Comparison of ENCODE assay signal across 1 cellular context in the genomic region with DNA sequence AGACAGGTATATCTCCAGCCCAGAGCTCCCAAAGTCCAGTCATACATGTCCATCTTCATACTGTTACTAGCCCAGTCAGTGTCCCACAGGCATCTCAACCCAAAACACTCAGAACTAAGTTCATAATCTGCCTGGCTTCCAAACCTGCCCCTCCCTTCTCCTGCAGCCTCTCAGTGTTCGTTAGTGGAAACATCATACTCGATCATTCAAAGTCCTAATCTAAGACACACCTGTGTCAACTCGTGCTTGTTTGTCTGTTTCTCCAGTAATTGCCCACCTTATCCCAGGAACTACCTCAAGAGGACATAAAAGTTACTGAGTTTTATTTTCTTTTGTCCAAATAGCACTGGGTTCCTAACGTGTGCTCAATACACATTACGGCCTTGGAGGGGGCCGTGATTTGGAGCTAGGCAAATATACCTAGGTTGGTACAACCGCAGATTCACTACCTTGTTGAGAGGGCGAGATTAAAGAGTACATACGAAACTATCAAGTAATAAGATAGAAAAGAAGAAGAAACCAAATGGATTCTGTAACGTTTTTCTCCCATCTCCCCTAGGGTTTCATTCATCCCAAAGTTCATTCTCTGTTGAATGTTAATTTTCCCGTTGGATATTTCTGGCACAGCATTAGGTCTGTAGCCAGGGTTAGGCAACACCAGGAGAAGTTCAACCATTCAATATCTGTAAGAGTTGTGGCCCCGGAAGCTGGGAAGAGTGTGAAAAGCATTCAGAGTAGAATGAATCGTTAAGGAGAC.
TF ChIP-seq lines count a peak whose summit lies in the region.

No MANE protein-coding gene starts in this region.

TF ChIP-seq in HepG2, 621 proteins besides CTCF, POLR2A, EP300 and RAD21 (continued from another document and continues in another):
- TF ChIP-seq, protein P1, sequence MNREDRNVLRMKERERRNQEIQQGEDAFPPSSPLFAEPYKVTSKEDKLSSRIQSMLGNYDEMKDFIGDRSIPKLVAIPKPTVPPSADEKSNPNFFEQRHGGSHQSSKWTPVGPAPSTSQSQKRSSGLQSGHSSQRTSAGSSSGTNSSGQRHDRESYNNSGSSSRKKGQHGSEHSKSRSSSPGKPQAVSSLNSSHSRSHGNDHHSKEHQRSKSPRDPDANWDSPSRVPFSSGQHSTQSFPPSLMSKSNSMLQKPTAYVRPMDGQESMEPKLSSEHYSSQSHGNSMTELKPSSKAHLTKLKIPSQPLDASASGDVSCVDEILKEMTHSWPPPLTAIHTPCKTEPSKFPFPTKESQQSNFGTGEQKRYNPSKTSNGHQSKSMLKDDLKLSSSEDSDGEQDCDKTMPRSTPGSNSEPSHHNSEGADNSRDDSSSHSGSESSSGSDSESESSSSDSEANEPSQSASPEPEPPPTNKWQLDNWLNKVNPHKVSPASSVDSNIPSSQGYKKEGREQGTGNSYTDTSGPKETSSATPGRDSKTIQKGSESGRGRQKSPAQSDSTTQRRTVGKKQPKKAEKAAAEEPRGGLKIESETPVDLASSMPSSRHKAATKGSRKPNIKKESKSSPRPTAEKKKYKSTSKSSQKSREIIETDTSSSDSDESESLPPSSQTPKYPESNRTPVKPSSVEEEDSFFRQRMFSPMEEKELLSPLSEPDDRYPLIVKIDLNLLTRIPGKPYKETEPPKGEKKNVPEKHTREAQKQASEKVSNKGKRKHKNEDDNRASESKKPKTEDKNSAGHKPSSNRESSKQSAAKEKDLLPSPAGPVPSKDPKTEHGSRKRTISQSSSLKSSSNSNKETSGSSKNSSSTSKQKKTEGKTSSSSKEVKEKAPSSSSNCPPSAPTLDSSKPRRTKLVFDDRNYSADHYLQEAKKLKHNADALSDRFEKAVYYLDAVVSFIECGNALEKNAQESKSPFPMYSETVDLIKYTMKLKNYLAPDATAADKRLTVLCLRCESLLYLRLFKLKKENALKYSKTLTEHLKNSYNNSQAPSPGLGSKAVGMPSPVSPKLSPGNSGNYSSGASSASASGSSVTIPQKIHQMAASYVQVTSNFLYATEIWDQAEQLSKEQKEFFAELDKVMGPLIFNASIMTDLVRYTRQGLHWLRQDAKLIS (CRISPR knock-in tag; IDR thresholded peaks at IDR 0.05): no peak
- TF ChIP-seq ELF3 (CRISPR knock-in tag; IDR thresholded peaks at IDR 0.05) (peak; percentile 13; the same call in 1 of the 2 replicates), KLF15 (CRISPR knock-in tag; IDR thresholded peaks at IDR 0.05; ENCODE audit: borderline replicate concordance) (no peak), RBM39 (IDR thresholded peaks at IDR 0.05; ENCODE audit: low read depth, low read length, poor library complexity, severe bottlenecking) (no peak), RXRB (CRISPR knock-in tag; IDR thresholded peaks at IDR 0.05; ENCODE audit: borderline replicate concordance) (0 out of 2 replicates have a peak, but pooled peaks have one; percentile 26), TAF15 (IDR thresholded peaks at IDR 0.05; ENCODE audit: low read depth, low read length, poor library complexity, severe bottlenecking) (no peak), GTF2F1 (IDR thresholded peaks at IDR 0.05; ENCODE audit: low read length) (no peak), MED1 (CRISPR knock-in tag; IDR thresholded peaks at IDR 0.05) (0 out of 2 replicates have a peak, but pooled peaks have one; percentile 26), MEIS1 (CRISPR knock-in tag; IDR thresholded peaks at IDR 0.05; ENCODE audit: borderline replicate concordance) (no peak), ETV5 (CRISPR knock-in tag; IDR thresholded peaks at IDR 0.05; ENCODE audit: borderline replicate concordance) (0 out of 2 replicates have a peak, but pooled peaks have one; percentile 2), ASH2L (IDR thresholded peaks at IDR 0.05; ENCODE audit: insufficient read length, low read depth, low read length) (peak; percentile 49), SALL2 (CRISPR knock-in tag; IDR thresholded peaks at IDR 0.05) (no peak), KAT8 (CRISPR knock-in tag; IDR thresholded peaks at IDR 0.05) (peak; percentile 48), ZFAT (CRISPR knock-in tag; conservative IDR thresholded peaks at IDR 0.05) (peak; percentile 99), DNMT1 (CRISPR knock-in tag; IDR thresholded peaks at IDR 0.05) (no peak), IRX3 (CRISPR knock-in tag; IDR thresholded peaks at IDR 0.05; ENCODE audit: borderline replicate concordance, low read depth) (no peak), FOXK1 (CRISPR knock-in tag; IDR thresholded peaks at IDR 0.05; ENCODE audit: borderline replicate concordance, low read depth) (0 out of 2 replicates have a peak, but pooled peaks have one; percentile 20), MYNN (CRISPR knock-in tag; IDR thresholded peaks at IDR 0.05; ENCODE audit: low read depth) (no peak), CREM (IDR thresholded peaks at IDR 0.05) (no peak), CREM (CRISPR knock-in tag; IDR thresholded peaks at IDR 0.05) (no peak), YEATS2 (CRISPR knock-in tag; IDR thresholded peaks at IDR 0.05; ENCODE audit: borderline replicate concordance) (no peak), ZBTB42 (CRISPR knock-in tag; IDR thresholded peaks at IDR 0.05) (no peak), ZNF160 (CRISPR knock-in tag; IDR thresholded peaks at IDR 0.05) (no peak), ZIK1 (CRISPR knock-in tag; IDR thresholded peaks at IDR 0.05; ENCODE audit: borderline replicate concordance, low read depth) (no peak), ZNF850 (CRISPR knock-in tag; conservative IDR thresholded peaks at IDR 0.05) (no peak), GFI1 (CRISPR knock-in tag; IDR thresholded peaks at IDR 0.05; ENCODE audit: borderline replicate concordance) (peak; percentile 58), FOXO1 (CRISPR knock-in tag; IDR thresholded peaks at IDR 0.05) (no peak), DMAP1 (CRISPR knock-in tag; IDR thresholded peaks at IDR 0.05) (no peak), NFIB (CRISPR knock-in tag; IDR thresholded peaks at IDR 0.05; ENCODE audit: borderline replicate concordance) (no peak), ZKSCAN8 (CRISPR knock-in tag; IDR thresholded peaks at IDR 0.05; ENCODE audit: borderline replicate concordance) (0 out of 2 replicates have a peak, but pooled peaks have one; percentile 49), ZNF317 (CRISPR knock-in tag; IDR thresholded peaks at IDR 0.05) (0 out of 2 replicates have a peak, but pooled peaks have one; percentile 60), ADNP (CRISPR knock-in tag; IDR thresholded peaks at IDR 0.05) (no peak), ZNF777 (CRISPR knock-in tag; IDR thresholded peaks at IDR 0.05) (no peak)
- TF ChIP-seq, protein P2, sequence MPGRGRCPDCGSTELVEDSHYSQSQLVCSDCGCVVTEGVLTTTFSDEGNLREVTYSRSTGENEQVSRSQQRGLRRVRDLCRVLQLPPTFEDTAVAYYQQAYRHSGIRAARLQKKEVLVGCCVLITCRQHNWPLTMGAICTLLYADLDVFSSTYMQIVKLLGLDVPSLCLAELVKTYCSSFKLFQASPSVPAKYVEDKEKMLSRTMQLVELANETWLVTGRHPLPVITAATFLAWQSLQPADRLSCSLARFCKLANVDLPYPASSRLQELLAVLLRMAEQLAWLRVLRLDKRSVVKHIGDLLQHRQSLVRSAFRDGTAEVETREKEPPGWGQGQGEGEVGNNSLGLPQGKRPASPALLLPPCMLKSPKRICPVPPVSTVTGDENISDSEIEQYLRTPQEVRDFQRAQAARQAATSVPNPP (CRISPR knock-in tag; IDR thresholded peaks at IDR 0.05): no peak
- TF ChIP-seq, protein P3, sequence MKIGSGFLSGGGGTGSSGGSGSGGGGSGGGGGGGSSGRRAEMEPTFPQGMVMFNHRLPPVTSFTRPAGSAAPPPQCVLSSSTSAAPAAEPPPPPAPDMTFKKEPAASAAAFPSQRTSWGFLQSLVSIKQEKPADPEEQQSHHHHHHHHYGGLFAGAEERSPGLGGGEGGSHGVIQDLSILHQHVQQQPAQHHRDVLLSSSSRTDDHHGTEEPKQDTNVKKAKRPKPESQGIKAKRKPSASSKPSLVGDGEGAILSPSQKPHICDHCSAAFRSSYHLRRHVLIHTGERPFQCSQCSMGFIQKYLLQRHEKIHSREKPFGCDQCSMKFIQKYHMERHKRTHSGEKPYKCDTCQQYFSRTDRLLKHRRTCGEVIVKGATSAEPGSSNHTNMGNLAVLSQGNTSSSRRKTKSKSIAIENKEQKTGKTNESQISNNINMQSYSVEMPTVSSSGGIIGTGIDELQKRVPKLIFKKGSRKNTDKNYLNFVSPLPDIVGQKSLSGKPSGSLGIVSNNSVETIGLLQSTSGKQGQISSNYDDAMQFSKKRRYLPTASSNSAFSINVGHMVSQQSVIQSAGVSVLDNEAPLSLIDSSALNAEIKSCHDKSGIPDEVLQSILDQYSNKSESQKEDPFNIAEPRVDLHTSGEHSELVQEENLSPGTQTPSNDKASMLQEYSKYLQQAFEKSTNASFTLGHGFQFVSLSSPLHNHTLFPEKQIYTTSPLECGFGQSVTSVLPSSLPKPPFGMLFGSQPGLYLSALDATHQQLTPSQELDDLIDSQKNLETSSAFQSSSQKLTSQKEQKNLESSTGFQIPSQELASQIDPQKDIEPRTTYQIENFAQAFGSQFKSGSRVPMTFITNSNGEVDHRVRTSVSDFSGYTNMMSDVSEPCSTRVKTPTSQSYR (CRISPR knock-in tag; IDR thresholded peaks at IDR 0.05; ENCODE audit: borderline replicate concordance): no peak
- TF ChIP-seq, protein P4, sequence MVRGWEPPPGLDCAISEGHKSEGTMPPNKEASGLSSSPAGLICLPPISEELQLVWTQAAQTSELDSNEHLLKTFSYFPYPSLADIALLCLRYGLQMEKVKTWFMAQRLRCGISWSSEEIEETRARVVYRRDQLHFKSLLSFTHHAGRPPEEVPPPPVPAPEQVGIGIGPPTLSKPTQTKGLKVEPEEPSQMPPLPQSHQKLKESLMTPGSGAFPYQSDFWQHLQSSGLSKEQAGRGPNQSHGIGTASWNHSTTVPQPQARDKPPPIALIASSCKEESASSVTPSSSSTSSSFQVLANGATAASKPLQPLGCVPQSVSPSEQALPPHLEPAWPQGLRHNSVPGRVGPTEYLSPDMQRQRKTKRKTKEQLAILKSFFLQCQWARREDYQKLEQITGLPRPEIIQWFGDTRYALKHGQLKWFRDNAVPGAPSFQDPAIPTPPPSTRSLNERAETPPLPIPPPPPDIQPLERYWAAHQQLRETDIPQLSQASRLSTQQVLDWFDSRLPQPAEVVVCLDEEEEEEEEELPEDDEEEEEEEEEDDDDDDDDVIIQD (CRISPR knock-in tag; IDR thresholded peaks at IDR 0.05; ENCODE audit: low read depth): no peak
- TF ChIP-seq, protein P5, sequence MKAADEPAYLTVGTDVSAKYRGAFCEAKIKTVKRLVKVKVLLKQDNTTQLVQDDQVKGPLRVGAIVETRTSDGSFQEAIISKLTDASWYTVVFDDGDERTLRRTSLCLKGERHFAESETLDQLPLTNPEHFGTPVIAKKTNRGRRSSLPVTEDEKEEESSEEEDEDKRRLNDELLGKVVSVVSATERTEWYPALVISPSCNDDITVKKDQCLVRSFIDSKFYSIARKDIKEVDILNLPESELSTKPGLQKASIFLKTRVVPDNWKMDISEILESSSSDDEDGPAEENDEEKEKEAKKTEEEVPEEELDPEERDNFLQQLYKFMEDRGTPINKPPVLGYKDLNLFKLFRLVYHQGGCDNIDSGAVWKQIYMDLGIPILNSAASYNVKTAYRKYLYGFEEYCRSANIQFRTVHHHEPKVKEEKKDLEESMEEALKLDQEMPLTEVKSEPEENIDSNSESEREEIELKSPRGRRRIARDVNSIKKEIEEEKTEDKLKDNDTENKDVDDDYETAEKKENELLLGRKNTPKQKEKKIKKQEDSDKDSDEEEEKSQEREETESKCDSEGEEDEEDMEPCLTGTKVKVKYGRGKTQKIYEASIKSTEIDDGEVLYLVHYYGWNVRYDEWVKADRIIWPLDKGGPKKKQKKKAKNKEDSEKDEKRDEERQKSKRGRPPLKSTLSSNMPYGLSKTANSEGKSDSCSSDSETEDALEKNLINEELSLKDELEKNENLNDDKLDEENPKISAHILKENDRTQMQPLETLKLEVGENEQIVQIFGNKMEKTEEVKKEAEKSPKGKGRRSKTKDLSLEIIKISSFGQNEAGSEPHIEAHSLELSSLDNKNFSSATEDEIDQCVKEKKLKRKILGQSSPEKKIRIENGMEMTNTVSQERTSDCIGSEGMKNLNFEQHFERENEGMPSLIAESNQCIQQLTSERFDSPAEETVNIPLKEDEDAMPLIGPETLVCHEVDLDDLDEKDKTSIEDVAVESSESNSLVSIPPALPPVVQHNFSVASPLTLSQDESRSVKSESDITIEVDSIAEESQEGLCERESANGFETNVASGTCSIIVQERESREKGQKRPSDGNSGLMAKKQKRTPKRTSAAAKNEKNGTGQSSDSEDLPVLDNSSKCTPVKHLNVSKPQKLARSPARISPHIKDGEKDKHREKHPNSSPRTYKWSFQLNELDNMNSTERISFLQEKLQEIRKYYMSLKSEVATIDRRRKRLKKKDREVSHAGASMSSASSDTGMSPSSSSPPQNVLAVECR (CRISPR knock-in tag; IDR thresholded peaks at IDR 0.05; ENCODE audit: borderline replicate concordance): 0 out of 2 replicates have a peak, but pooled peaks have one; percentile 27
- TF ChIP-seq, protein P6, sequence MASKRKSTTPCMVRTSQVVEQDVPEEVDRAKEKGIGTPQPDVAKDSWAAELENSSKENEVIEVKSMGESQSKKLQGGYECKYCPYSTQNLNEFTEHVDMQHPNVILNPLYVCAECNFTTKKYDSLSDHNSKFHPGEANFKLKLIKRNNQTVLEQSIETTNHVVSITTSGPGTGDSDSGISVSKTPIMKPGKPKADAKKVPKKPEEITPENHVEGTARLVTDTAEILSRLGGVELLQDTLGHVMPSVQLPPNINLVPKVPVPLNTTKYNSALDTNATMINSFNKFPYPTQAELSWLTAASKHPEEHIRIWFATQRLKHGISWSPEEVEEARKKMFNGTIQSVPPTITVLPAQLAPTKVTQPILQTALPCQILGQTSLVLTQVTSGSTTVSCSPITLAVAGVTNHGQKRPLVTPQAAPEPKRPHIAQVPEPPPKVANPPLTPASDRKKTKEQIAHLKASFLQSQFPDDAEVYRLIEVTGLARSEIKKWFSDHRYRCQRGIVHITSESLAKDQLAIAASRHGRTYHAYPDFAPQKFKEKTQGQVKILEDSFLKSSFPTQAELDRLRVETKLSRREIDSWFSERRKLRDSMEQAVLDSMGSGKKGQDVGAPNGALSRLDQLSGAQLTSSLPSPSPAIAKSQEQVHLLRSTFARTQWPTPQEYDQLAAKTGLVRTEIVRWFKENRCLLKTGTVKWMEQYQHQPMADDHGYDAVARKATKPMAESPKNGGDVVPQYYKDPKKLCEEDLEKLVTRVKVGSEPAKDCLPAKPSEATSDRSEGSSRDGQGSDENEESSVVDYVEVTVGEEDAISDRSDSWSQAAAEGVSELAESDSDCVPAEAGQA (IDR thresholded peaks at IDR 0.05; ENCODE audit: low read depth): no peak
- TF ChIP-seq, protein P6 (CRISPR knock-in tag; IDR thresholded peaks at IDR 0.05; ENCODE audit: borderline replicate concordance): no peak
